ENCODE assay signal across 9 cellular contexts in the genomic region with DNA sequence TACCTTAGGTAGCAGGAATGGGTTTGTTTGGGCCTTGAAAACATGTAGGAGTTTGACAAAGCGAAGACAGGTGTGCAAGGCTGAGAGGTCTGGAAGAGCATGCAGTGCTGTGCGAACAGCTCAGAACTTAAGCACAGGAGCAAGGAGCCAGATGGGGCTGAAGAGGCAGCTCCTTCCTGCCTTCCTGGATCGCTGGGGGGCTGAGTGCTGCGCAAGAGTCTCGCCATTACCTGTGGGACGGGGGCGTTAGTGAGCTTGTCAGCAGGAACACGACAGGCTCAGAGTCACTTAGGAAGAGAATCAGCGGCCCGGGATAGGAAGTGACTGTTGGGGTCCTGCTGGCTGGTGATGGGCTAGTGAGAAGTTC.
A peak's percentile ranks its signal among the peaks of the same experiment; 100 is the strongest.
DNase-seq lines count a peak whose midpoint lies in the region; FAIRE-seq and TF ChIP-seq lines count a peak whose summit lies in the region.
"Had no signal": no experiment of that assay in that cellular context is flagged by ENCODE, and none has a peak within 500 bp of the region (broad histone marks: within the 10 kb centered on the region; RNA-seq: fewer than 3 reads in every experiment).

No MANE protein-coding gene starts in this region.

- TF ChIP-seq CTCF in coronary artery (IDR thresholded peaks at IDR 0.05) = no peak

- no peak for FAIRE-seq in RCC 7860 (lab: Jason Lieb, UNC)
- FAIRE-seq: A204.1 had no signal

- H3K27ac ChIP-seq in coronary artery = peak overlapping the region; percentile 64 to 93
- H3K27ac ChIP-seq in mucosa of rectum (ENCODE audit: low read depth in 2 of 2, low read length in 2 of 2) = peak overlapping the region; percentile 85 to 92

- DNase-seq in DMS 273 (lab: John Stamatoyannopoulos, UW; ENCODE audit: unreplicated experiment) (peak; percentile 75), DMS 273 treated with DMSO at 0.1 percent for 48 hours (lab: John Stamatoyannopoulos, UW) (no peak), NCI-H2171 treated with DMSO at 0.1 percent for 48 hours (lab: John Stamatoyannopoulos, UW) (peak; percentile 76), coronary artery (ENCODE audit: low spot score) (no peak), NCI-H2081 (lab: John Stamatoyannopoulos, UW) (no peak), NCI-H1092 treated with DMSO at 0.1 percent for 48 hours (lab: John Stamatoyannopoulos, UW) (no peak), RCC 7860 (ENCODE audit: low spot score) (no peak)

- no peaks in the 10 kb centered on the region for H3K9me3 ChIP-seq in mucosa of rectum (ENCODE audit: control insufficient read depth in 2 of 2, low read length in 2 of 2)

- H3K27me3 ChIP-seq in mucosa of rectum (ENCODE audit: control insufficient read depth in 2 of 2, insufficient read depth in 2 of 2, low read length in 2 of 2) = no peaks in the 10 kb centered on the region

- H3K4me3 ChIP-seq in coronary artery (peak overlapping the region; percentile 95), mucosa of rectum (ENCODE audit: low read length in 2 of 2) (peak overlapping the region; percentile 94 to 96)

- peak overlapping the region; percentile 88 to 95 for H3K9ac ChIP-seq in mucosa of rectum (ENCODE audit: low read depth in 1 of 2, low read length in 2 of 2)

- peaks cover 6 to 7% of the 10 kb centered on the region in 2 donors for H3K36me3 ChIP-seq in mucosa of rectum (ENCODE audit: control insufficient read depth in 2 of 2, insufficient read depth in 2 of 2, low read length in 2 of 2)

- H3K4me1 ChIP-seq in mucosa of rectum (ENCODE audit: control insufficient read depth in 2 of 2, insufficient read depth in 2 of 2, low read length in 2 of 2) = peaks cover 43 to 61% of the 10 kb centered on the region in 2 donors

Comparison
In these comparisons a context has a peak if more than half of its experiments do, and no peak if none do; other contexts are left out.
1. DNase-seq: peak in DMS 273 (single experiment) and NCI-H2171 treated with DMSO at 0.1 percent for 48 hours (single experiment); none in DMS 273 treated with DMSO at 0.1 percent for 48 hours (single experiment), coronary artery (single experiment), NCI-H2081 (0 of 2), NCI-H1092 treated with DMSO at 0.1 percent for 48 hours (single experiment) and RCC 7860 (single experiment).